In the genomic region with DNA sequence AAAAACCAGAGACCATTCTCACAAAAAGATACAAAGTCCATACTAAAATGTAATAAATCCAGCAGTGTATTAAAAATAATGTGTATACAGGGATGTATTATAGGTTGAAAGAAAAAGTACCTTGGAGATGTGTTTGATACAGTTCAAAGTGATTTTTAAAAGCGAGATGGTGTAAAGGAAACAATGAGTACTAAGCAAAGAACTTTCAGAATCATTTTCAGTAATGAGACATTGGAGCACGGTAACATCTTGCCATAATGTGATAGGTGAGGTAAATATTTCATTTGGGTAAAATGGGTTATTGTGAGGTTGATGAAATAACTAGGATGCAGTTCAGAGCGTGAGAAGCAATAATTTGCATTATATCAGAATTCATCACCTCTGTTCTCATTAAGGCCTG, we compare ENCODE assay signal across 10 cellular contexts. TPM values are rescaled to one million over a fixed set of nuclear protein-coding genes. Genes with fewer than 3 reads are reported as not detected.
A peak's percentile ranks its signal among the peaks of the same experiment; 100 is the strongest.
DNase-seq lines count a peak whose midpoint lies in the region; ATAC-seq and TF ChIP-seq lines count a peak whose summit lies in the region.
"Had no signal": no experiment of that assay in that cellular context is flagged by ENCODE, and none has a peak within 500 bp of the region (broad histone marks: within the 10 kb centered on the region; RNA-seq: fewer than 3 reads in every experiment).

No MANE protein-coding gene starts in this region.

- H3K4me1 ChIP-seq in Karpas-422 (ENCODE audit: low read length) = peaks cover 17% of the 10 kb centered on the region
- no peaks in the 10 kb centered on the region for H3K4me1 ChIP-seq in left ventricle myocardium inferior
- H3K4me1 ChIP-seq: sigmoid colon, vagina had no signal

- H2AFZ ChIP-seq in Karpas-422 (ENCODE audit: low read length) = no peak overlapping the region

- no peak overlapping the region for H3K27ac Mint-ChIP-seq in endothelial cell (ENCODE audit: unreplicated experiment)

- peaks cover 8% of the 10 kb centered on the region for H3K36me3 Mint-ChIP-seq in endothelial cell (ENCODE audit: low read depth, unreplicated experiment)

- H3K36me3 ChIP-seq in Karpas-422 (ENCODE audit: insufficient read depth, low read length) (peaks cover 3% of the 10 kb centered on the region; the same call in 1 of the 2 replicates), left ventricle myocardium inferior (peaks cover 21% of the 10 kb centered on the region)

- H4K20me1 ChIP-seq in Karpas-422 (ENCODE audit: insufficient read depth, low read depth, low read length) = no peaks in the 10 kb centered on the region

- DNase-seq in GM13977 (ENCODE audit: low spot score) = peak; percentile 38
- DNase-seq in Karpas-422 = no peak
- DNase-seq in epithelial cell of prostate (ENCODE audit: low read depth, low spot score) = no peak
- DNase-seq in left ventricle myocardium inferior = no peak
- no peak for DNase-seq in endothelial cell (ENCODE audit: low spot score)
- DNase-seq in AG08396 (ENCODE audit: low spot score) = no peak
- DNase-seq: NCI-H82, sigmoid colon had no signal

- H3K27ac ChIP-seq in Karpas-422 (ENCODE audit: low read length) (no peak overlapping the region), epithelial cell of prostate (peak overlapping the region; percentile 9), left ventricle myocardium inferior (replicated peaks) (no peak overlapping the region)
- H3K27ac ChIP-seq: sigmoid colon, vagina had no signal

- H3K4me3 ChIP-seq in Karpas-422 (ENCODE audit: low read length) (no peak overlapping the region), left ventricle myocardium inferior (no peak overlapping the region)
- H3K4me3 ChIP-seq: sigmoid colon, vagina had no signal

- H3K9ac ChIP-seq in Karpas-422 (ENCODE audit: low read length) = no peak overlapping the region

- no peaks in the 10 kb centered on the region for H3K27me3 ChIP-seq in Karpas-422 (ENCODE audit: low read length)
- no peaks in the 10 kb centered on the region for H3K27me3 ChIP-seq in left ventricle myocardium inferior (ENCODE audit: low read depth)
- H3K27me3 ChIP-seq: sigmoid colon, vagina had no signal

- H3K9me3 ChIP-seq in Karpas-422 (ENCODE audit: low read length) (no peaks in the 10 kb centered on the region), left ventricle myocardium inferior (replicated peaks) (no peaks in the 10 kb centered on the region)
- H3K9me3 ChIP-seq: sigmoid colon, vagina had no signal

- H3K27me3 Mint-ChIP-seq in endothelial cell (ENCODE audit: unreplicated experiment) = peaks cover 2% of the 10 kb centered on the region

- no peaks in the 10 kb centered on the region for H3K9me3 Mint-ChIP-seq in endothelial cell (ENCODE audit: unreplicated experiment)

- intact Hi-C loops in left ventricle myocardium inferior (cut with micrococcal nuclease) = loop anchor here (10.0 kb wide), 1 partner anchor 164 kb away; no protein-coding TSS in a partner anchor

- no peaks in the 10 kb centered on the region for H3K4me1 Mint-ChIP-seq in endothelial cell (ENCODE audit: unreplicated experiment)

- no peak for TF ChIP-seq CTCF in GM13977 (IDR thresholded peaks at IDR 0.05; ENCODE audit: extremely low read depth, insufficient read depth, missing control alignments)
- no peak for TF ChIP-seq CTCF in left ventricle myocardium inferior (IDR thresholded peaks at IDR 0.05; ENCODE audit: borderline replicate concordance)
- TF ChIP-seq CTCF in endothelial cell (IDR thresholded peaks at IDR 0.05; ENCODE audit: unreplicated experiment) = no peak

- no peak overlapping the region for H3K4me3 Mint-ChIP-seq in endothelial cell (ENCODE audit: unreplicated experiment)

- H3K4me2 ChIP-seq in Karpas-422 (ENCODE audit: low read depth, low read length, poor library complexity, severe bottlenecking) = peak overlapping the region; percentile 49

- H3K9me2 ChIP-seq in Karpas-422 (replicated peaks; ENCODE audit: insufficient read depth, low read length) = no peaks in the 10 kb centered on the region

- peak; percentile 53 for ATAC-seq in GM21360 (IDR thresholded peaks at IDR 0.05; ENCODE audit: unreplicated experiment)

- in situ Hi-C loops in GM13977 (cut with MboI; ENCODE audit: low pct_unique_long_range_greater_than_20kb, low sequenced_read_pairs, unreplicated experiment) = loop anchor here (25.0 kb wide), 1 partner anchor 157 kb away; no protein-coding TSS in a partner anchor

- no peaks in the 10 kb centered on the region for H3K79me2 ChIP-seq in Karpas-422 (ENCODE audit: low read length)

RNA-seq across cellular contexts. Expression of gene EIF2S3, which starts 25.9 kb away (rescaled TPM):
- 160 and 198 TPM in 2 replicates for total RNA-seq in Karpas-422 (2014; rRNA removed; shearing (Covaris generic); ENCODE audit: low replicate concordance)
- total RNA-seq in left ventricle myocardium inferior (71.0 TPM), endothelial cell (ENCODE audit: unreplicated experiment) (258 TPM)

RNA-seq across cellular contexts. Expression of gene KLHL15, which starts 53.7 kb away (rescaled TPM):
- total RNA-seq in Karpas-422 (2014; rRNA removed; shearing (Covaris generic); ENCODE audit: low replicate concordance) = 12.7 and 23.7 TPM in 2 replicates
- total RNA-seq in left ventricle myocardium inferior (6.6 TPM), endothelial cell (ENCODE audit: unreplicated experiment) (5.6 TPM)
